1 cellular context compared by ENCODE assay signal in the genomic region with DNA sequence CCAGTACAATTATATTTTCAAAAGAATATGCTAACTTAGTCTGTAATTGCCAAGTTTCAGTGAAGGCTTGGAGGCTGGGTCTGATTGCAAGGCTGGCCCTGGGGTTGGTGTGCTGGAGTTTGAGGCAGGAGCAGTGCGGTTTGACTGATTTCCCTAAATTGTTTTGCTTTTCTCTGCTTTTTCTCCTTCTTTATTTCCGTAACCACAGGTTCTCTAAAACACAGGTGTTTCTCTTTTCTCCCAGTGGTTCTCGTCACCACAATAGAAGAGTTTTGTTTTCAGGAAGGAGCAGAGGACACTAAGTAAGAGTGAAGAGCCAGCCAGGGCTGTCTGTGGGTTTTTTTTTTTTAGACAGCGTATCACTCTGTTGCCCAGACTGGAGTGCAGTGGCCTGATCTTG.
TF ChIP-seq lines count a peak whose summit lies in the region.

No MANE protein-coding gene starts in this region.

TF ChIP-seq in GM12878, 131 proteins besides CTCF, POLR2A, EP300 and RAD21 (continued from another document):
- TF ChIP-seq IKZF2 (IDR thresholded peaks at IDR 0.05) (peak; percentile 18 to 49; a peak in 1 of 4 replicates), RUNX3 (IDR thresholded peaks at IDR 0.05; ENCODE audit: low read length) (peak; percentile 75), CBX3 (IDR thresholded peaks at IDR 0.05; ENCODE audit: borderline replicate concordance, low read depth) (no peak)
- TF ChIP-seq, protein P1, sequence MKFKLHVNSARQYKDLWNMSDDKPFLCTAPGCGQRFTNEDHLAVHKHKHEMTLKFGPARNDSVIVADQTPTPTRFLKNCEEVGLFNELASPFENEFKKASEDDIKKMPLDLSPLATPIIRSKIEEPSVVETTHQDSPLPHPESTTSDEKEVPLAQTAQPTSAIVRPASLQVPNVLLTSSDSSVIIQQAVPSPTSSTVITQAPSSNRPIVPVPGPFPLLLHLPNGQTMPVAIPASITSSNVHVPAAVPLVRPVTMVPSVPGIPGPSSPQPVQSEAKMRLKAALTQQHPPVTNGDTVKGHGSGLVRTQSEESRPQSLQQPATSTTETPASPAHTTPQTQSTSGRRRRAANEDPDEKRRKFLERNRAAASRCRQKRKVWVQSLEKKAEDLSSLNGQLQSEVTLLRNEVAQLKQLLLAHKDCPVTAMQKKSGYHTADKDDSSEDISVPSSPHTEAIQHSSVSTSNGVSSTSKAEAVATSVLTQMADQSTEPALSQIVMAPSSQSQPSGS (IDR thresholded peaks at IDR 0.05; ENCODE audit: low read length), result peak; percentile 23; the same call in 1 of the 2 replicates
